In genomic region chr7:43905954-43906326, GRCh38 we compare ENCODE assay signal across 8 cellular contexts. TPM values are rescaled to one million over a fixed set of nuclear protein-coding genes. Genes with fewer than 3 reads are reported as not detected.
DNase-seq lines count a peak whose midpoint lies in the region; ATAC-seq and TF ChIP-seq lines count a peak whose summit lies in the region.

No MANE protein-coding gene starts in this region.

- no peak for TF ChIP-seq CTCF in fibroblast of pulmonary artery (IDR thresholded peaks at IDR 0.05; ENCODE audit: low read length, missing control alignments)
- TF ChIP-seq CTCF in natural killer cell (IDR thresholded peaks at IDR 0.05): no peak

- H3K27me3 Mint-ChIP-seq in activated T-helper 17 cell treated with anti-CD3 and anti-CD28 coated beads, Interleukin-2, amount 50 U/mL, for 72 hours: no peaks in the 10 kb centered on the region
- H3K27me3 Mint-ChIP-seq in natural killer cell (ENCODE audit: low read depth in 2 of 2): no peaks in the 10 kb centered on the region

- H3K4me1 Mint-ChIP-seq in activated T-helper 17 cell treated with anti-CD3 and anti-CD28 coated beads, Interleukin-2, amount 50 U/mL, for 72 hours: peaks cover 20% of the 10 kb centered on the region
- peaks cover 18 to 37% of the 10 kb centered on the region in 2 donors for H3K4me1 Mint-ChIP-seq in natural killer cell

- H3K4me3 ChIP-seq in fibroblast of pulmonary artery (replicated peaks; ENCODE audit: low read depth, low read length): peak overlapping the region; percentile 76

- intact Hi-C loops in natural killer cell (cut with micrococcal nuclease): no loop called here

- peak overlapping the region; percentile 91 for H3K27ac Mint-ChIP-seq in activated T-helper 17 cell treated with anti-CD3 and anti-CD28 coated beads, Interleukin-2, amount 50 U/mL, for 72 hours
- peak overlapping the region; percentile 81 to 82 for H3K27ac Mint-ChIP-seq in natural killer cell

- peak; percentile 39 for DNase-seq in stimulated activated CD4-positive, alpha-beta T cell treated with anti-CD3 and anti-CD28 coated beads, Interleukin-15, amount 100 ng/mL, for 24 hours
- no peak for DNase-seq in stimulated activated CD4-positive, alpha-beta T cell treated with anti-CD3 and anti-CD28 coated beads, Interleukin-12 subunit alpha, Interleukin-12 subunit beta, amount 100 ng/mL, for 4 hours
- DNase-seq in NCI-H69 (lab: John Stamatoyannopoulos, UW) (peak; percentile 64), fibroblast of pulmonary artery (ENCODE audit: low read depth) (peak; percentile 42), natural killer cell (no peak), MV-4-11 (lab: John Stamatoyannopoulos, UW) (no peak)

- H3K4me3 Mint-ChIP-seq in activated T-helper 17 cell treated with anti-CD3 and anti-CD28 coated beads, Interleukin-2, amount 50 U/mL, for 72 hours: peak overlapping the region; percentile 81
- H3K4me3 Mint-ChIP-seq in natural killer cell: peak overlapping the region; percentile 95

- peak; percentile 26 for ATAC-seq in HG02870 (IDR thresholded peaks at IDR 0.05; ENCODE audit: unreplicated experiment)
- ATAC-seq in activated T-helper 17 cell treated with anti-CD3 and anti-CD28 coated beads, Interleukin-2, amount 50 U/mL, for 72 hours (replicated peaks): peak; percentile 44
- peak; percentile 28 to 55 (median 45) for ATAC-seq in natural killer cell

- no peaks in the 10 kb centered on the region for H3K9me3 Mint-ChIP-seq in activated T-helper 17 cell treated with anti-CD3 and anti-CD28 coated beads, Interleukin-2, amount 50 U/mL, for 72 hours
- no peaks in the 10 kb centered on the region for H3K9me3 Mint-ChIP-seq in natural killer cell

- no peaks in the 10 kb centered on the region for H3K36me3 Mint-ChIP-seq in activated T-helper 17 cell treated with anti-CD3 and anti-CD28 coated beads, Interleukin-2, amount 50 U/mL, for 72 hours (ENCODE audit: low read depth)
- H3K36me3 Mint-ChIP-seq in natural killer cell: no peaks in the 10 kb centered on the region

RNA-seq across cellular contexts. Expression of gene URGCP, which starts 0.5 kb away (rescaled TPM):
- 10 to 100 TPM; 19.0 to 27.5 TPM for total RNA-seq in activated T-helper 17 cell treated with anti-CD3 and anti-CD28 coated beads, Interleukin-2, amount 50 U/mL, for 72 hours
- 10 to 100 TPM; 11.5 to 24.4 (median 21.5) TPM for total RNA-seq in natural killer cell

RNA-seq across cellular contexts. Expression of gene UBE2D4, which starts 20.3 kb away (rescaled TPM):
- total RNA-seq in activated T-helper 17 cell treated with anti-CD3 and anti-CD28 coated beads, Interleukin-2, amount 50 U/mL, for 72 hours: 1 to 10 TPM; 3.0 to 8.3 TPM
- total RNA-seq in natural killer cell: 10 to 100 TPM in 1 of 3 donors, 1 to 10 TPM in 2; 5.3 to 10.6 (median 9.6) TPM

RNA-seq across cellular contexts. Expression of gene MRPS24, which starts 36.6 kb away (rescaled TPM):
- total RNA-seq in activated T-helper 17 cell treated with anti-CD3 and anti-CD28 coated beads, Interleukin-2, amount 50 U/mL, for 72 hours: 100 to 1,000 TPM in 1 of 2 donors, 10 to 100 TPM in 1; 68.0 to 113 TPM
- total RNA-seq in natural killer cell: 10 to 100 TPM; 34.8 to 37.4 (median 35.7) TPM

Comparison
In these comparisons a context has a peak if more than half of its experiments do, and no peak if none do; other contexts are left out.
1. DNase-seq: peak in stimulated activated CD4-positive, alpha-beta T cell treated with anti-CD3 and anti-CD28 coated beads, Interleukin-15, amount 100 ng/mL, for 24 hours (single experiment), NCI-H69 (single experiment) and fibroblast of pulmonary artery (single experiment); none in stimulated activated CD4-positive, alpha-beta T cell treated with anti-CD3 and anti-CD28 coated beads, Interleukin-12 subunit alpha, Interleukin-12 subunit beta, amount 100 ng/mL, for 4 hours (single experiment), natural killer cell (single experiment) and MV-4-11 (single experiment).
2. Peak in every context shown above with its lines, with median percentiles within 50 percentile points of each other: ATAC-seq.